Comparison of ENCODE assay signal across 8 cellular contexts in genomic region chr14:103386632-103387329, GRCh38. TPM values are rescaled to one million over a fixed set of nuclear protein-coding genes. Genes with fewer than 3 reads are reported as not detected.
DNase-seq lines count a peak whose midpoint lies in the region; ATAC-seq and TF ChIP-seq lines count a peak whose summit lies in the region.

No MANE protein-coding gene starts in this region.

- TF ChIP-seq POLR2A in thyroid gland (IDR thresholded peaks at IDR 0.05) = no peak

- no peak for DNase-seq in stimulated activated naive CD8-positive, alpha-beta T cell treated with anti-CD3 and anti-CD28 coated beads, Interleukin-15, Interleukin-2, amounts not matched to agents 100 U/mL and 50 U/mL, for 24 hours
- DNase-seq in astrocyte of the hippocampus (ENCODE audit: low read depth, low spot score) = peak; percentile 48
- DNase-seq in left lung = no peak
- no peak for DNase-seq in thyroid gland
- DNase-seq in DMS53 treated with DMSO at 0.1 percent for 48 hours (lab: John Stamatoyannopoulos, UW; ENCODE audit: unreplicated experiment) = no peak
- no peak for DNase-seq in occipital lobe (lab: John Stamatoyannopoulos, UW)

- H3K27ac Mint-ChIP-seq in stimulated activated naive CD8-positive, alpha-beta T cell treated with anti-CD3 and anti-CD28 coated beads, Interleukin-15, Interleukin-2, amounts not matched to agents 100 ng/mL and 50 ng/mL, for 24 hours = peak overlapping the region; percentile 94

- H3K27ac ChIP-seq in left lung (peak overlapping the region; percentile 99), thyroid gland (peak overlapping the region; percentile 95 to 99 (median 96))

- H3K4me3 Mint-ChIP-seq in stimulated activated naive CD8-positive, alpha-beta T cell treated with anti-CD3 and anti-CD28 coated beads, Interleukin-15, Interleukin-2, amounts not matched to agents 100 ng/mL and 50 ng/mL, for 24 hours = peak overlapping the region; percentile 98

- no peaks in the 10 kb centered on the region for H3K9me3 Mint-ChIP-seq in stimulated activated naive CD8-positive, alpha-beta T cell treated with anti-CD3 and anti-CD28 coated beads, Interleukin-15, Interleukin-2, amounts not matched to agents 100 ng/mL and 50 ng/mL, for 24 hours

- H3K4me1 Mint-ChIP-seq in stimulated activated naive CD8-positive, alpha-beta T cell treated with anti-CD3 and anti-CD28 coated beads, Interleukin-15, Interleukin-2, amounts not matched to agents 100 ng/mL and 50 ng/mL, for 24 hours (ENCODE audit: low read depth) = peaks cover 58% of the 10 kb centered on the region

- TF ChIP-seq CTCF in left lung (IDR thresholded peaks at IDR 0.05) (no peak), thyroid gland (IDR thresholded peaks at IDR 0.05) (no peak)

- H3K36me3 ChIP-seq in left lung (no peaks in the 10 kb centered on the region), thyroid gland (no peaks in the 10 kb centered on the region)

- H3K9me3 ChIP-seq in left lung (no peaks in the 10 kb centered on the region), thyroid gland (no peaks in the 10 kb centered on the region)

- H3K27me3 ChIP-seq in left lung = no peaks in the 10 kb centered on the region
- no peaks in the 10 kb centered on the region for H3K27me3 ChIP-seq in thyroid gland

- H3K4me1 ChIP-seq in left lung (peaks cover 19 to 60% of the 10 kb centered on the region in 2 donors), thyroid gland (peaks cover 27 to 42% of the 10 kb centered on the region in 2 donors)

- no peak for ATAC-seq in stimulated activated naive CD8-positive, alpha-beta T cell treated with anti-CD3 and anti-CD28 coated beads, Interleukin-15, Interleukin-2, amounts not matched to agents 100 U/mL and 50 U/mL, for 24 hours
- ATAC-seq in left lung = no peak
- no peak for ATAC-seq in GM18858 (IDR thresholded peaks at IDR 0.05; ENCODE audit: unreplicated experiment)

- intact Hi-C loops in left lung (cut with DNase I) (no loop called here), thyroid gland (cut with DNase I) (loop anchor here (10.0 kb wide), 1 partner anchor 58 kb away; no protein-coding TSS in a partner anchor)

- H3K36me3 Mint-ChIP-seq in stimulated activated naive CD8-positive, alpha-beta T cell treated with anti-CD3 and anti-CD28 coated beads, Interleukin-15, Interleukin-2, amounts not matched to agents 100 ng/mL and 50 ng/mL, for 24 hours (ENCODE audit: low read depth) = peaks cover 5% of the 10 kb centered on the region

- H3K4me3 ChIP-seq in left lung = peak overlapping the region; percentile 90 to 94
- H3K4me3 ChIP-seq in thyroid gland (replicated peaks in 1 of 3) = peak overlapping the region in 2 of 3 donors; percentile 68 to 77

- 12 to 13% methylated on average over 11 of the region's 11 CpGs for WGBS in thyroid gland, 2 donors

- no peaks in the 10 kb centered on the region for H3K27me3 Mint-ChIP-seq in stimulated activated naive CD8-positive, alpha-beta T cell treated with anti-CD3 and anti-CD28 coated beads, Interleukin-15, Interleukin-2, amounts not matched to agents 100 ng/mL and 50 ng/mL, for 24 hours

RNA-seq across cellular contexts. Expression of gene MARK3, which starts 1.6 kb away (rescaled TPM):
- total RNA-seq in left lung = 10 to 100 TPM; 78.8 to 92.9 TPM
- 100 to 1,000 TPM; 105 to 164 (median 114) TPM for total RNA-seq in thyroid gland
- 146 TPM for total RNA-seq in occipital lobe

RNA-seq across cellular contexts. Expression of gene EIF5, which starts 52.7 kb away (rescaled TPM):
- 100 to 1,000 TPM; 164 to 239 TPM for total RNA-seq in left lung
- total RNA-seq in thyroid gland = 100 to 1,000 TPM; 257 to 428 (median 329) TPM
- total RNA-seq in occipital lobe = 122 TPM
